ENCODE assay signal across 13 cellular contexts in the genomic region with DNA sequence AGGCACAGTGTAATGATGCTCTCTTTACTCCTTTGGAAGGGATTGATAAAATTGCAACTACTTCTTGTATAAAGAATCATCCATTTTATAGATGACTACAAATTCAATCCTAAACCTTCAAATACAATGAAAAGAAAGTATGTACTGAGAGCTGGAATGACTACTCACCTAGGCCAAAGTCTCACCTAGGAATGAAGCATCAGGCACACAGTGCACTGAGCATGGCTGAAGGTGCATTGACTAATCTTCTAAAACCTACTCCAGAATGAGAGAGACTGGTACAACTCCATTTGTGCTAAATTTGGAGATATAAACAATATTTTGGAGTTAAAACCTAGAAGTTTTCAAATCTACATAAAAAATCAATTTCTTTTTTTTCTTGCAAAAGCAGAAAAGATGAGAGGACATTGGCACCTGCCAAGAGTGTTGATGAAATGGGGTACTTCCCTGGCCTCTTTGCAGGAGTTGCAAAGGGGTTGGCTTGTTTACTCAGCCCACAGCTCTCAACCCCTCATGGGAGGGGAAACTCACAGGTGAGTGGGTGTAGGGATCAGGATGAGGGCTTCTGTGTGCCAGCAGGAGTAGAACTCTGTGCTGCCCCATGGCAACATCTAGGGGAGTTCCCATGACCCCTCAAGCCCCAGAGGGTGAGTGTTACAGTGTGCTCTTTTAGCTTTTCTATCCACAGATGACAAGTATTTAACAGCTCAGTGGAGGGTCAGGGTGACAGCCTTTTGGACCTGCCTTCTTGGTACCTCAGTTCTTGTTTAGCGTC. TPM values are rescaled to one million over a fixed set of nuclear protein-coding genes. Genes with fewer than 3 reads are reported as not detected.
DNase-seq lines count a peak whose midpoint lies in the region; ATAC-seq and TF ChIP-seq lines count a peak whose summit lies in the region.
"Had no signal": no experiment of that assay in that cellular context is flagged by ENCODE, and none has a peak within 500 bp of the region (broad histone marks: within the 10 kb centered on the region; RNA-seq: fewer than 3 reads in every experiment).

No MANE protein-coding gene starts in this region.

- H3K4me1 Mint-ChIP-seq in T-helper 2 cell treated with Interferon-gamma antibody and Interleukin-4, amounts not matched to agents 5 μg/mL and 100 μg/mL, for 36 hours (ENCODE audit: low read depth) = peaks cover 68% of the 10 kb centered on the region

- no peaks in the 10 kb centered on the region for H3K27me3 ChIP-seq in effector memory CD4-positive, alpha-beta T cell (replicated peaks; ENCODE audit: control insufficient read depth, insufficient read depth, low read length, poor library complexity, severe bottlenecking)
- H3K27me3 ChIP-seq in gastroesophageal sphincter = no peaks in the 10 kb centered on the region
- H3K27me3 ChIP-seq: esophagus muscularis mucosa had no signal

- no peaks in the 10 kb centered on the region for H3K36me3 ChIP-seq in effector memory CD4-positive, alpha-beta T cell (ENCODE audit: control insufficient read depth, insufficient read depth, low read length)
- no peaks in the 10 kb centered on the region for H3K36me3 ChIP-seq in gastroesophageal sphincter
- H3K36me3 ChIP-seq: esophagus muscularis mucosa had no signal

- peaks cover 7% of the 10 kb centered on the region for H3K9me3 ChIP-seq in effector memory CD4-positive, alpha-beta T cell (ENCODE audit: control insufficient read depth, low read length)
- peaks cover 0 to 18% (median 0%) of the 10 kb centered on the region in 3 donors for H3K9me3 ChIP-seq in gastroesophageal sphincter

- ATAC-seq in gastroesophageal sphincter (no peak), GM19467 (IDR thresholded peaks at IDR 0.05; ENCODE audit: unreplicated experiment) (no peak)

- TF ChIP-seq POLR2A in gastroesophageal sphincter (IDR thresholded peaks at IDR 0.05) = no peak

- peak overlapping the region; percentile 60 for H3K4me3 Mint-ChIP-seq in T-helper 2 cell treated with Interferon-gamma antibody and Interleukin-4, amounts not matched to agents 5 μg/mL and 100 μg/mL, for 36 hours

- peak overlapping the region; percentile 1 for H3K4me3 ChIP-seq in effector memory CD4-positive, alpha-beta T cell (ENCODE audit: insufficient read depth, low read depth, low read length, poor library complexity, severe bottlenecking)
- H3K4me3 ChIP-seq in gastroesophageal sphincter = no peak overlapping the region
- H3K4me3 ChIP-seq: esophagus muscularis mucosa, smooth muscle cell had no signal

- TF ChIP-seq CTCF in gastroesophageal sphincter (IDR thresholded peaks at IDR 0.05) = no peak

- DNase-seq in stimulated activated CD4-positive, alpha-beta T cell treated with anti-CD3 and anti-CD28 coated beads, Interleukin-15, amount 100 ng/mL, for 24 hours = peak; percentile 30
- DNase-seq in stimulated activated CD4-positive, alpha-beta T cell treated with anti-CD3 and anti-CD28 coated beads, Interleukin-1b, Interleukin-23, amount 100 ng/mL, for 48 hours = no peak
- no peak for DNase-seq in T-helper 2 cell treated with Interferon-gamma antibody and Interleukin-4, amounts not matched to agents 5 μg/mL and 100 μg/mL, for 36 hours (ENCODE audit: low spot score)
- DNase-seq in effector memory CD4-positive, alpha-beta T cell = no peak
- DNase-seq in NCI-H1092 treated with DMSO at 0.1 percent for 48 hours (lab: John Stamatoyannopoulos, UW) (no peak), NCI-H446 (lab: John Stamatoyannopoulos, UW) (no peak)
- DNase-seq: activated gamma-delta T cell, cerebellar nuclear complex, occipital lobe had no signal

- WGBS in gastroesophageal sphincter (ENCODE audit: low coverage in 1 of 2), 2 donors = no CpG with 5 or more reads among the region's 1 CpG

- H3K27me3 Mint-ChIP-seq in T-helper 2 cell treated with Interferon-gamma antibody and Interleukin-4, amounts not matched to agents 5 μg/mL and 100 μg/mL, for 36 hours (ENCODE audit: low read depth) = no peaks in the 10 kb centered on the region

- peak overlapping the region; percentile 82 for H3K27ac Mint-ChIP-seq in T-helper 2 cell treated with Interferon-gamma antibody and Interleukin-4, amounts not matched to agents 5 μg/mL and 100 μg/mL, for 36 hours

- H3K4me1 ChIP-seq in effector memory CD4-positive, alpha-beta T cell (ENCODE audit: control insufficient read depth, insufficient read depth, low read length, poor library complexity, severe bottlenecking) = peaks cover 16% of the 10 kb centered on the region
- no peaks in the 10 kb centered on the region for H3K4me1 ChIP-seq in gastroesophageal sphincter

- H3K9me3 Mint-ChIP-seq in T-helper 2 cell treated with Interferon-gamma antibody and Interleukin-4, amounts not matched to agents 5 μg/mL and 100 μg/mL, for 36 hours = peaks cover 29% of the 10 kb centered on the region

- peak overlapping the region; percentile 60 for H3K27ac ChIP-seq in effector memory CD4-positive, alpha-beta T cell (ENCODE audit: insufficient read depth, low read length, poor library complexity, severe bottlenecking)
- H3K27ac ChIP-seq in gastroesophageal sphincter = no peak overlapping the region
- H3K27ac ChIP-seq: esophagus muscularis mucosa had no signal

- peaks cover 50% of the 10 kb centered on the region for H3K36me3 Mint-ChIP-seq in T-helper 2 cell treated with Interferon-gamma antibody and Interleukin-4, amounts not matched to agents 5 μg/mL and 100 μg/mL, for 36 hours (ENCODE audit: low read depth)

- no peak for TF ChIP-seq EP300 in gastroesophageal sphincter (IDR thresholded peaks at IDR 0.05)

RNA-seq across cellular contexts. Expression of a gene that starts 31.3 kb away (rescaled TPM):
- total RNA-seq in gastroesophageal sphincter = not detected
- total RNA-seq: occipital lobe, smooth muscle cell had no signal

RNA-seq across cellular contexts. Expression of a gene that starts 32.1 kb away (rescaled TPM):
- 10 to 100 TPM in 2 of 4 donors, 1 to 10 TPM in 2; 2.3 to 12.9 (median 7.4) TPM for total RNA-seq in gastroesophageal sphincter

RNA-seq across cellular contexts. Expression of a gene that starts 59.1 kb away (rescaled TPM):
- total RNA-seq in gastroesophageal sphincter = 1 to 10 TPM in 2 of 4 donors, under 1 TPM in 2; 0.47 to 2.6 (median 1.1) TPM
